Comparison of ENCODE assay signal across 8 cellular contexts in genomic region chr6:158042245-158042798, GRCh38.
DNase-seq lines count a peak whose midpoint lies in the region; ATAC-seq and TF ChIP-seq lines count a peak whose summit lies in the region.

No MANE protein-coding gene starts in this region.

- H3K4me3 ChIP-seq in brain microvascular endothelial cell (ENCODE audit: low read depth, low read length) (no peak overlapping the region), smooth muscle cell (no peak overlapping the region)

- 5% methylated on average over 16 of the region's 16 CpGs for WGBS in smooth muscle cell (ENCODE audit: low lambda C conversion rate)

- peak overlapping the region; percentile 77 for H3K4me2 ChIP-seq in smooth muscle cell

- no peaks in the 10 kb centered on the region for H3K27me3 ChIP-seq in brain microvascular endothelial cell (replicated peaks)
- no peaks in the 10 kb centered on the region for H3K27me3 ChIP-seq in smooth muscle cell (ENCODE audit: low read depth)

- H4K20me1 ChIP-seq in smooth muscle cell (ENCODE audit: low read depth): no peaks in the 10 kb centered on the region

- H3F3A ChIP-seq in smooth muscle cell (ENCODE audit: low read depth): peaks cover 32% of the 10 kb centered on the region

- no peaks in the 10 kb centered on the region for H3K9me3 ChIP-seq in smooth muscle cell (replicated peaks; ENCODE audit: low read depth)

- DNase-seq in HT1080 (ENCODE audit: low read depth) (peak; percentile 86), brain microvascular endothelial cell (peak; percentile 93), islet precursor cell (peak; percentile 95), smooth muscle cell (lab: John Stamatoyannopoulos, UW; ENCODE audit: unreplicated experiment) (peak; percentile 18), NCI-H1105 treated with DMSO at 0.1 percent for 48 hours (lab: John Stamatoyannopoulos, UW) (no peak)
- no peak for DNase-seq in activated CD4-positive, alpha-beta T cell treated with anti-CD3 and anti-CD28 coated beads, Interleukin-2, amount 50 U/mL, for 1 hour

- H3K4me1 ChIP-seq in smooth muscle cell (ENCODE audit: low read depth): peaks cover 36% of the 10 kb centered on the region

- TF ChIP-seq CTCF in brain microvascular endothelial cell (IDR thresholded peaks at IDR 0.05; ENCODE audit: low read depth, low read length, missing control alignments) (peak; percentile 7), smooth muscle cell (IDR thresholded peaks at IDR 0.05; ENCODE audit: borderline replicate concordance, insufficient read depth, poor library complexity, severe bottlenecking) (no peak)

- H2AFZ ChIP-seq in smooth muscle cell (ENCODE audit: low read depth): no peak overlapping the region

- ATAC-seq in GM21619 (IDR thresholded peaks at IDR 0.05; ENCODE audit: unreplicated experiment): no peak
- ATAC-seq in GM21515 (IDR thresholded peaks at IDR 0.05; ENCODE audit: unreplicated experiment): no peak

- in situ Hi-C loops in brain microvascular endothelial cell (cut with HindIII; ENCODE audit: low pct_ligation_motif_present, low sequenced_read_pairs): no loop called here

- H3K36me3 ChIP-seq in brain microvascular endothelial cell (replicated peaks): peaks cover 66% of the 10 kb centered on the region
- H3K36me3 ChIP-seq in smooth muscle cell (ENCODE audit: low read depth): no peaks in the 10 kb centered on the region

- peak overlapping the region; percentile 88 for H3K9ac ChIP-seq in smooth muscle cell (ENCODE audit: low read depth)

- H3K79me2 ChIP-seq in smooth muscle cell (ENCODE audit: low read depth): no peaks in the 10 kb centered on the region

- H3K27ac ChIP-seq in brain microvascular endothelial cell (peak overlapping the region; percentile 99), smooth muscle cell (ENCODE audit: low read depth) (peak overlapping the region; percentile 99)

Comparison
In these comparisons a context has a peak if more than half of its experiments do, and no peak if none do; other contexts are left out.
1. DNase-seq: peak in HT1080 (single experiment), brain microvascular endothelial cell (single experiment), islet precursor cell (single experiment) and smooth muscle cell (single experiment); none in NCI-H1105 treated with DMSO at 0.1 percent for 48 hours (single experiment) and activated CD4-positive, alpha-beta T cell treated with anti-CD3 and anti-CD28 coated beads, Interleukin-2, amount 50 U/mL, for 1 hour (single experiment).